In the genomic region with DNA sequence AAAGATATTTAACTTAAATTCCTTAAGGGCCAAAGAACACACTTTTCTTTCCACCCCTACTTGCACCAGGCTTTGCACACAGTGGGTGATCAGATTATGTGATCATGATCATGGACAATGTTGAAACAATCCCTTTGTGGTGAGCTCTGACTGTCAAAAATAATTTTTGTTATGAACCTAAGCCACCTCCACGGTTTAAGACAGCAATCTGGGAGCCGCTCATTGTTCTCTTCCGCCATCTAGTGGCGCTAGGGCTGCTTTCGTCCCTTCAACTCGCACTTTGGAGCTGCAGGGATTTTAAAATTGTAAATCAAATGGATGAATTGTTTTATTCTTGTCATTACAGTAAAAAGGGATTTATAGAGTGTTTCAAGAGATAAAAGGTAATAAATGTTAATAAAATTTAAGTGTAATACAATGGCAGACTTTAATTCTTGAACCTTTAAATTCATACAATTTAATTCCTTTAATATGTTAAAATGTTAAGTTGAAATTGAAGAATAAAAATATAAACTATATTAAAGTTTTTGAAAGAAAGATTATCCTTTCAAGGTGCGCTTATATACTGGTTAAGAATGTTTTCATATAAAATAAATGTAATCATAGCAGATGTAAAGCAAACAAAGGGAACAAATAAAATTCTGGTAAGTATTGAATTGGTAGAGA, we compare ENCODE assay signal across 8 cellular contexts. TPM values are rescaled to one million over a fixed set of nuclear protein-coding genes. Genes with fewer than 3 reads are reported as not detected.
DNase-seq lines count a peak whose midpoint lies in the region; ATAC-seq and TF ChIP-seq lines count a peak whose summit lies in the region.

No MANE protein-coding gene starts in this region.

- no peaks in the 10 kb centered on the region for H3K9me2 ChIP-seq in Karpas-422 (replicated peaks; ENCODE audit: insufficient read depth, low read length)

- no peak overlapping the region for H3K9ac ChIP-seq in Karpas-422 (ENCODE audit: low read length)

- H3K4me2 ChIP-seq in Karpas-422 (ENCODE audit: low read depth, low read length, poor library complexity, severe bottlenecking) = no peak overlapping the region

- POLR2A ChIA-PET in Panc1 (lab: Charles Lee) = no interaction called here

- in situ Hi-C loops in Panc1 (cut with HindIII; ENCODE audit: low pct_unique_long_range_greater_than_20kb, low sequenced_read_pairs) = no loop called here

- DNase-seq in EH (ENCODE audit: low read depth) (peak; percentile 65), Karpas-422 (peak; percentile 88), Panc1 (ENCODE audit: low read depth, low spot score) (peak; percentile 50), fibroblast of mammary gland (ENCODE audit: low read depth) (peak; percentile 65), nucleus accumbens (lab: John Stamatoyannopoulos, UW) (peak in 42 of 56 donors; percentile 0 to 83 (median 25)), substantia nigra (lab: John Stamatoyannopoulos, UW) (peak in 37 of 49 donors; percentile 0 to 57 (median 25))
- DNase-seq in activated T-cell treated with anti-CD3 and anti-CD28 coated beads, Interleukin-2, amount 50 U/mL, for 4 hours = peak; percentile 45

- CTCF ChIA-PET in Panc1 (lab: Charles Lee) = interaction anchor here (0.6 to 0.9 kb wide), 5 partner anchors 18 to 857 kb away, joined by 3 to 4 read pairs (median 4); a partner anchor contains a TSS

- H3K9me3 ChIP-seq in Karpas-422 (ENCODE audit: low read length) (no peaks in the 10 kb centered on the region), Panc1 (ENCODE audit: control insufficient read depth, insufficient read depth, low read depth, low read length) (no peaks in the 10 kb centered on the region)

- no peak overlapping the region for H3K4me3 ChIP-seq in Karpas-422 (ENCODE audit: low read length)
- H3K4me3 ChIP-seq in Panc1 (ENCODE audit: low read depth in 2 of 2, low read length in 2 of 2) = no peak overlapping the region
- H3K4me3 ChIP-seq in fibroblast of mammary gland (ENCODE audit: control insufficient read depth, low read depth, low read length) = no peak overlapping the region

- no peaks in the 10 kb centered on the region for H3K27me3 ChIP-seq in Karpas-422 (ENCODE audit: low read length)
- no peaks in the 10 kb centered on the region for H3K27me3 ChIP-seq in Panc1 (ENCODE audit: control insufficient read depth, insufficient read depth, low read length)

- intact Hi-C loops in Panc1 (cut with micrococcal nuclease; ENCODE audit: unreplicated experiment) = loop anchor here (2.0 kb wide), 1 partner anchor 856 kb away; no protein-coding TSS in a partner anchor

- H3K36me3 Mint-ChIP-seq in activated T-cell treated with anti-CD3 and anti-CD28 coated beads, Interleukin-2, amount 50 U/mL, for 4 hours (ENCODE audit: insufficient read depth) = no peaks in the 10 kb centered on the region

- no peak overlapping the region for H3K4me3 Mint-ChIP-seq in activated T-cell treated with anti-CD3 and anti-CD28 coated beads, Interleukin-2, amount 50 U/mL, for 4 hours

- peak; percentile 88 for ATAC-seq in GM21786 (IDR thresholded peaks at IDR 0.05; ENCODE audit: unreplicated experiment)
- ATAC-seq in Panc1 = peak; percentile 87
- ATAC-seq in activated T-cell treated with anti-CD3 and anti-CD28 coated beads, Interleukin-2, amount 50 U/mL, for 4 hours = peak; percentile 82 to 84

- peaks cover 12% of the 10 kb centered on the region for H3K4me1 ChIP-seq in Karpas-422 (ENCODE audit: low read length)
- no peaks in the 10 kb centered on the region for H3K4me1 ChIP-seq in Panc1 (ENCODE audit: control insufficient read depth, insufficient read depth, low read length)

- no peaks in the 10 kb centered on the region for H4K20me1 ChIP-seq in Karpas-422 (ENCODE audit: insufficient read depth, low read depth, low read length)

- H3K9me3 Mint-ChIP-seq in activated T-cell treated with anti-CD3 and anti-CD28 coated beads, Interleukin-2, amount 50 U/mL, for 4 hours = no peaks in the 10 kb centered on the region

- H3K36me3 ChIP-seq in Karpas-422 (ENCODE audit: insufficient read depth, low read length) (no peaks in the 10 kb centered on the region), Panc1 (ENCODE audit: control insufficient read depth, insufficient read depth, low read length) (no peaks in the 10 kb centered on the region)

- BruUV-seq in Panc1 (replicated peaks; lab: Mats Ljungman, UMichigan) = no TSS peak

- no peaks in the 10 kb centered on the region for H3K4me1 Mint-ChIP-seq in activated T-cell treated with anti-CD3 and anti-CD28 coated beads, Interleukin-2, amount 50 U/mL, for 4 hours (ENCODE audit: low read depth)

- no peak overlapping the region for H2AFZ ChIP-seq in Karpas-422 (ENCODE audit: low read length)

- H3K27me3 Mint-ChIP-seq in activated T-cell treated with anti-CD3 and anti-CD28 coated beads, Interleukin-2, amount 50 U/mL, for 4 hours (ENCODE audit: low read depth) = no peaks in the 10 kb centered on the region

- H3K27ac ChIP-seq in Karpas-422 (ENCODE audit: low read length) (no peak overlapping the region), Panc1 (ENCODE audit: low read length) (no peak overlapping the region), substantia nigra (ENCODE audit: low read depth, low read length, poor library complexity, severe bottlenecking) (no peak overlapping the region)

- TF ChIP-seq CTCF in Panc1 (IDR thresholded peaks at IDR 0.05) = peak; percentile 97
- TF ChIP-seq CTCF in fibroblast of mammary gland (conservative IDR thresholded peaks at IDR 0.05; ENCODE audit: control insufficient read depth, insufficient read depth, low read depth, low read length) = peak; percentile 97

- no peaks in the 10 kb centered on the region for H3K79me2 ChIP-seq in Karpas-422 (ENCODE audit: low read length)

RNA-seq across cellular contexts. Expression of a gene that starts 45.3 kb away (rescaled TPM):
- total RNA-seq in Karpas-422 (2014; rRNA removed; shearing (Covaris generic); ENCODE audit: low replicate concordance) = 13.5 and 33.7 TPM in 2 replicates
- total RNA-seq in Panc1 (2021; ENCODE audit: unreplicated experiment) = 8.8 TPM
- polyA plus RNA-seq in Panc1 (2012; ENCODE audit: insufficient read length) = 6.9 TPM
- total RNA-seq in activated T-cell treated with anti-CD3 and anti-CD28 coated beads, Interleukin-2, amount 50 U/mL, for 4 hours = 1 to 10 TPM; 7.9 to 8.6 (median 8.4) TPM

Comparison
In these comparisons a context has a peak if more than half of its experiments do, and no peak if none do; other contexts are left out.
1. DNase-seq: peak in every context shown above with its lines; median percentile 88 in Karpas-422; 65 in EH; 65 in fibroblast of mammary gland; 50 in Panc1; 45 in activated T-cell treated with anti-CD3 and anti-CD28 coated beads, Interleukin-2, amount 50 U/mL, for 4 hours; 25 in nucleus accumbens; 25 in substantia nigra.